ENCODE assay signal across 8 cellular contexts in genomic region chr15:63188937-63189871, GRCh38. TPM values are rescaled to one million over a fixed set of nuclear protein-coding genes. Genes with fewer than 3 reads are reported as not detected.
DNase-seq lines count a peak whose midpoint lies in the region; ATAC-seq and TF ChIP-seq lines count a peak whose summit lies in the region.

Gene RAB8B, plus strand, starts transcription at chr15:63189606. Its CDS starts 19 bp downstream, at chr15:63189625.

- H3K4me3 Mint-ChIP-seq in CD14-positive monocyte, result peak within 1 kb of the TSS; percentile 96 to 100
- peak within 1 kb of the TSS; percentile 89 for H3K4me3 Mint-ChIP-seq in dendritic cell treated with granulocyte-macrophage colony-stimulating factor and Interleukin-4, amounts not matched to agents 40 ng/mL and 50 ng/mL, for 4 days

- intact Hi-C loops in CD14-positive monocyte (cut with micrococcal nuclease) (loop anchor here in 1 of 2 donors (5.0 to 10.0 kb wide), 2 partner anchors 52 to 144 kb away; partner anchors contain the start of gene TPM1), left lung (cut with DNase I) (loop anchor here in 1 of 2 donors (5.0 kb wide), 1 partner anchor 88 kb away; the partner anchor contains the start of gene APH1B)
- intact Hi-C loops in dendritic cell treated with granulocyte-macrophage colony-stimulating factor and Interleukin-4, amounts not matched to agents 40 ng/mL and 50 ng/mL, for 4 days (cut with micrococcal nuclease), result no loop called here

- peaks cover 0 to 3% (median 2%) of the 10 kb centered on the region in 3 donors for H3K27me3 Mint-ChIP-seq in CD14-positive monocyte (ENCODE audit: low read depth in 3 of 3)
- H3K27me3 Mint-ChIP-seq in dendritic cell treated with granulocyte-macrophage colony-stimulating factor and Interleukin-4, amounts not matched to agents 40 ng/mL and 50 ng/mL, for 4 days, result no peaks in the 10 kb centered on the region

- peaks cover 8 to 46% of the 10 kb centered on the region in 2 donors for H3K4me1 ChIP-seq in left lung

- TF ChIP-seq CTCF in CD14-positive monocyte (IDR thresholded peaks at IDR 0.05) (no peak), left lung (IDR thresholded peaks at IDR 0.05) (peak in 1 of 2 donors; percentile 17)

- peak within 1 kb of the TSS; percentile 93 to 100 (median 96) for H3K27ac Mint-ChIP-seq in CD14-positive monocyte
- H3K27ac Mint-ChIP-seq in dendritic cell treated with granulocyte-macrophage colony-stimulating factor and Interleukin-4, amounts not matched to agents 40 ng/mL and 50 ng/mL, for 4 days, result peak within 1 kb of the TSS; percentile 90

- DNase-seq in CD14-positive monocyte (ENCODE audit: low spot score) (peak; percentile 97), NCI-H748 treated with DMSO at 0.1 percent for 48 hours (lab: John Stamatoyannopoulos, UW) (peak; percentile 68), left lung (peak; percentile 98 to 99)
- peak; percentile 98 for DNase-seq in activated CD4-positive, alpha-beta T cell treated with anti-CD3 and anti-CD28 coated beads, Interleukin-2, amount 50 U/mL, for 4 hours
- peak; percentile 98 for DNase-seq in stimulated activated CD4-positive, alpha-beta T cell treated with anti-CD3 and anti-CD28 coated beads, Interleukin-2, amount 100 ng/mL, for 4 hours (ENCODE audit: low read depth)

- H3K4me1 Mint-ChIP-seq in CD14-positive monocyte, result peaks cover 47% of the 10 kb centered on the region
- peaks cover 40% of the 10 kb centered on the region for H3K4me1 Mint-ChIP-seq in dendritic cell treated with granulocyte-macrophage colony-stimulating factor and Interleukin-4, amounts not matched to agents 40 ng/mL and 50 ng/mL, for 4 days (ENCODE audit: low read depth)

- peak; percentile 77 for ATAC-seq in GM19351 (IDR thresholded peaks at IDR 0.05; ENCODE audit: unreplicated experiment)
- peak; percentile 89 for ATAC-seq in HG03521 (IDR thresholded peaks at IDR 0.05; ENCODE audit: unreplicated experiment)
- peak; percentile 99 for ATAC-seq in left lung

- peaks cover 0 to 2% (median 0%) of the 10 kb centered on the region in 7 donors for H3K9me3 Mint-ChIP-seq in CD14-positive monocyte
- H3K9me3 Mint-ChIP-seq in dendritic cell treated with granulocyte-macrophage colony-stimulating factor and Interleukin-4, amounts not matched to agents 40 ng/mL and 50 ng/mL, for 4 days, result no peaks in the 10 kb centered on the region

- no peaks in the 10 kb centered on the region for H3K9me3 ChIP-seq in left lung

- peak within 1 kb of the TSS; percentile 45 to 68 for H3K4me3 ChIP-seq in left lung

- peak within 1 kb of the TSS; percentile 67 to 87 for H3K27ac ChIP-seq in left lung

- no peaks in the 10 kb centered on the region for H3K27me3 ChIP-seq in left lung

- peaks cover 7 to 8% of the 10 kb centered on the region in 2 donors for H3K36me3 Mint-ChIP-seq in CD14-positive monocyte
- H3K36me3 Mint-ChIP-seq in dendritic cell treated with granulocyte-macrophage colony-stimulating factor and Interleukin-4, amounts not matched to agents 40 ng/mL and 50 ng/mL, for 4 days (ENCODE audit: low read depth), result peaks cover 16% of the 10 kb centered on the region

- no peaks in the 10 kb centered on the region for H3K36me3 ChIP-seq in left lung

RNA-seq across cellular contexts. Expression of gene RAB8B, which starts in this region (rescaled TPM):
- 10 to 100 TPM; 58.9 to 77.3 TPM for polyA plus RNA-seq in CD14-positive monocyte
- total RNA-seq in left lung, result 10 to 100 TPM; 45.1 to 60.2 TPM

Comparison
In these comparisons a context has a peak if more than half of its experiments do, and no peak if none do; other contexts are left out.
1. Peak in every context shown above with its lines: DNase-seq, ATAC-seq, H3K4me3 ChIP-seq and H3K27ac ChIP-seq.